ENCODE assay signal across 13 cellular contexts in genomic region chr3:149199474-149199873, GRCh38. TPM values are rescaled to one million over a fixed set of nuclear protein-coding genes. Genes with fewer than 3 reads are reported as not detected.
DNase-seq lines count a peak whose midpoint lies in the region; ATAC-seq, FAIRE-seq and TF ChIP-seq lines count a peak whose summit lies in the region.
"Had no signal": no experiment of that assay in that cellular context is flagged by ENCODE, and none has a peak within 500 bp of the region (broad histone marks: within the 10 kb centered on the region; RNA-seq: fewer than 3 reads in every experiment).

No MANE protein-coding gene starts in this region.

- no peaks in the 10 kb centered on the region for H4K20me1 ChIP-seq in IMR-90 (ENCODE audit: insufficient read depth, low read length)

- H3K4ac ChIP-seq in IMR-90 (ENCODE audit: low read depth, low read length): no peak overlapping the region

- H3K27ac ChIP-seq in A673 (ENCODE audit: low read depth, low read length, poor library complexity, severe bottlenecking) (no peak overlapping the region), IMR-90 (ENCODE audit: insufficient read depth, low read length) (no peak overlapping the region), spleen (no peak overlapping the region), small intestine (ENCODE audit: low read depth in 1 of 2, low read length in 1 of 2) (no peak overlapping the region)

- H2AK9ac ChIP-seq in IMR-90 (replicated peaks; ENCODE audit: low read depth, low read length, poor library complexity): no peak overlapping the region

- no peak overlapping the region; a peak in 1 of 4 replicates for H4K8ac ChIP-seq in IMR-90 (ENCODE audit: low read depth in 2 of 2, low read length in 2 of 2)

- H3K27me3 ChIP-seq in A673 (replicated peaks; ENCODE audit: insufficient read depth, low read depth, low read length, poor library complexity) (no peaks in the 10 kb centered on the region), IMR-90 (ENCODE audit: control insufficient read depth, insufficient read depth, low read length) (no peaks in the 10 kb centered on the region), spleen (replicated peaks in 1 of 7) (no peaks in the 10 kb centered on the region), small intestine (ENCODE audit: control insufficient read depth in 2 of 2, insufficient read depth in 2 of 2, low read length in 2 of 2) (no peaks in the 10 kb centered on the region)

- CTCF ChIA-PET in A673 (lab: Charles Lee) (no interaction called here), IMR-90 (lab: Yijun Ruan, JAX) (no interaction called here)

- TF ChIP-seq CTCF in A673 (conservative IDR thresholded peaks at IDR 0.05; ENCODE audit: low read depth, low read length): no peak
- TF ChIP-seq CTCF in IMR-90 (conservative IDR thresholded peaks at IDR 0.05; ENCODE audit: low read depth, low read length): no peak
- no peak for TF ChIP-seq CTCF in choroid plexus epithelial cell (conservative IDR thresholded peaks at IDR 0.05; ENCODE audit: low read depth, low read length)
- TF ChIP-seq CTCF in spleen (IDR thresholded peaks at IDR 0.05 in 8 of 11, conservative IDR thresholded peaks at IDR 0.05 in 3 of 11): no peak

- no peak overlapping the region for H2BK5ac ChIP-seq in IMR-90 (ENCODE audit: low read depth, low read length, poor library complexity, severe bottlenecking)

- peak; percentile 57; the same call in 1 of the 2 replicates for ATAC-seq in IMR-90 (ENCODE audit: low read depth)
- ATAC-seq in HG02884 (IDR thresholded peaks at IDR 0.05; ENCODE audit: unreplicated experiment): no peak
- ATAC-seq: HCT116 had no signal

- dilution Hi-C loops in IMR-90 (cut with HindIII; ENCODE audit: low sequenced_read_pairs, unreplicated experiment): no loop called here

- H4K5ac ChIP-seq in IMR-90 (ENCODE audit: low read depth, low read length): no peak overlapping the region

- H3K9me1 ChIP-seq in IMR-90 (ENCODE audit: insufficient read depth, low read length): 0 out of 2 replicates have a peak, but pooled peaks cover 2% of the 10 kb centered on the region

- H4K91ac ChIP-seq in IMR-90 (ENCODE audit: insufficient read depth, low read depth, low read length): no peak overlapping the region

- peak overlapping the region; percentile 69; the same call in 2 of the 3 replicates for H2BK15ac ChIP-seq in IMR-90 (ENCODE audit: low read depth, low read length)

- TF ChIP-seq POLR2A in IMR-90 (IDR thresholded peaks at IDR 0.05; ENCODE audit: low read depth, low read length) (no peak), spleen (IDR thresholded peaks at IDR 0.05) (no peak)

- no peak overlapping the region for H2AFZ ChIP-seq in IMR-90 (replicated peaks; ENCODE audit: low read length, poor library complexity)

- H3K36me3 ChIP-seq in A673 (ENCODE audit: insufficient read depth, low read length, poor library complexity, severe bottlenecking) (no peaks in the 10 kb centered on the region), IMR-90 (ENCODE audit: control insufficient read depth, insufficient read depth, low read length) (no peaks in the 10 kb centered on the region), spleen (no peaks in the 10 kb centered on the region), small intestine (ENCODE audit: control insufficient read depth in 2 of 2, insufficient read depth in 2 of 2, low read length in 2 of 2) (no peaks in the 10 kb centered on the region)

- H3K9me3 ChIP-seq in A673 (ENCODE audit: low read depth, low read length, poor library complexity, severe bottlenecking) (no peaks in the 10 kb centered on the region), IMR-90 (ENCODE audit: control insufficient read depth, insufficient read depth, low read length) (no peaks in the 10 kb centered on the region), spleen (no peaks in the 10 kb centered on the region), small intestine (ENCODE audit: control insufficient read depth, low read depth) (no peaks in the 10 kb centered on the region)

- H3K4me3 ChIP-seq in A673 (ENCODE audit: low read depth, low read length, poor library complexity, severe bottlenecking) (no peak overlapping the region), IMR-90 (ENCODE audit: insufficient read depth, low read depth, low read length) (no peak overlapping the region), choroid plexus epithelial cell (ENCODE audit: low read depth, low read length) (no peak overlapping the region), spleen (no peak overlapping the region), small intestine (ENCODE audit: low read depth in 1 of 2, low read length in 2 of 2) (no peak overlapping the region)

- no peak overlapping the region for H3K14ac ChIP-seq in IMR-90 (replicated peaks; ENCODE audit: low read depth, low read length)

- 0 out of 2 replicates have a peak overlapping the region, but pooled peaks have one; percentile 7 for H2AK5ac ChIP-seq in IMR-90 (ENCODE audit: low read depth, low read length)

- intact Hi-C loops in A673 (cut with micrococcal nuclease; ENCODE audit: unreplicated experiment) (no loop called here), IMR-90 (cut with micrococcal nuclease) (no loop called here), spleen (cut with DNase I; ENCODE audit: low total_unique reads) (no loop called here)

- peak overlapping the region; percentile 33; the same call in 1 of the 2 replicates for H2BK120ac ChIP-seq in IMR-90 (ENCODE audit: low read depth, low read length)

- H3K4me1 ChIP-seq in A673 (ENCODE audit: insufficient read depth, low read length, poor library complexity, severe bottlenecking) (peaks cover 9% of the 10 kb centered on the region), IMR-90 (ENCODE audit: control insufficient read depth, insufficient read depth, low read length) (peaks cover 6% of the 10 kb centered on the region), spleen (peaks cover 0 to 27% (median 8%) of the 10 kb centered on the region in 6 donors), small intestine (ENCODE audit: control insufficient read depth in 2 of 2, insufficient read depth in 1 of 2, low read depth in 1 of 2, low read length in 1 of 2) (no peaks in the 10 kb centered on the region)

- BruUV-seq in A673 (replicated peaks; lab: Mats Ljungman, UMichigan) (no TSS peak), IMR-90 (replicated peaks; lab: Mats Ljungman, UMichigan) (no TSS peak)

- H3K23ac ChIP-seq in IMR-90 (ENCODE audit: low read depth, low read length): 0 out of 2 replicates have a peak overlapping the region, but pooled peaks have one; percentile 1

- H2BK20ac ChIP-seq in IMR-90 (ENCODE audit: low read depth, low read length): peak overlapping the region; percentile 58; the same call in 1 of the 2 replicates

- H3K79me1 ChIP-seq in IMR-90 (ENCODE audit: low read depth in 1 of 2, low read length in 2 of 2): no peaks in the 10 kb centered on the region

- TF ChIP-seq RAD21 in IMR-90 (IDR thresholded peaks at IDR 0.05; ENCODE audit: low read length): no peak

- peak overlapping the region; percentile 16; the same call in 1 of the 2 replicates for H3K18ac ChIP-seq in IMR-90 (ENCODE audit: low read depth, low read length)

- DNase-seq in A673 (ENCODE audit: low spot score) (peak; percentile 58), IMR-90 (peak; percentile 68), NCI-H69 (lab: John Stamatoyannopoulos, UW) (peak; percentile 81), choroid plexus epithelial cell (ENCODE audit: low read depth) (peak; percentile 73), spleen (no peak), small intestine (no peak)
- no peak for DNase-seq in stimulated activated CD4-positive, alpha-beta T cell treated with anti-CD3 and anti-CD28 coated beads, Interleukin-2, amount 100 ng/mL, for 24 hours
- DNase-seq: activated CD8-positive, alpha-beta memory T cell treated with anti-CD3 and anti-CD28 coated beads, Interleukin-2, amount 50 U/mL, for 4 hours; anterior cingulate cortex had no signal

- POLR2A ChIA-PET in A673 (lab: Charles Lee; ENCODE audit: low non-redundant PET) (no interaction called here), IMR-90 (lab: Charles Lee; ENCODE audit: unreplicated experiment) (no interaction called here)

- in situ Hi-C loops in IMR-90 (cut with MboI; ENCODE audit: low sequenced_read_pairs): no loop called here

- H3K9ac ChIP-seq in IMR-90 (ENCODE audit: low read depth, low read length): no peak overlapping the region

- H3K4me2 ChIP-seq in IMR-90 (ENCODE audit: low read depth, low read length): no peak overlapping the region; the same call in 1 of the 2 replicates

- H3K56ac ChIP-seq in IMR-90 (ENCODE audit: extremely low read depth, insufficient read depth, low read length): no peak overlapping the region

- WGBS in IMR-90 (ENCODE audit: extremely low coverage in 2 of 2, insufficient read length in 1 of 2), 2 experiments: no CpG with 5 or more reads among the region's 4 CpGs
- WGBS in spleen, 5 donors: 22 to 27% (median 25%) methylated on average over 4 of the region's 4 CpGs
- 30 to 50% (median 42%) methylated on average over 4 of the region's 4 CpGs for WGBS in small intestine, 3 donors

- no peak for FAIRE-seq in small intestine (lab: Jason Lieb, UNC)

TF ChIP-seq in IMR-90, 13 proteins besides CTCF, POLR2A, EP300 and RAD21:
- TF ChIP-seq MAZ (IDR thresholded peaks at IDR 0.05; ENCODE audit: borderline replicate concordance, low read depth, low read length) (no peak), MAFK (IDR thresholded peaks at IDR 0.05; ENCODE audit: low read depth, low read length) (no peak), BHLHE40 (IDR thresholded peaks at IDR 0.05; ENCODE audit: low read depth, low read length) (no peak), RCOR1 (IDR thresholded peaks at IDR 0.05; ENCODE audit: insufficient replicate concordance, low read length) (no peak), CHD1 (IDR thresholded peaks at IDR 0.05; ENCODE audit: low read depth, low read length) (no peak), NFE2L2 (IDR thresholded peaks at IDR 0.05; ENCODE audit: low read depth, low read length) (no peak), FOS (IDR thresholded peaks at IDR 0.05; ENCODE audit: low read depth, low read length) (no peak), CEBPB (IDR thresholded peaks at IDR 0.05; ENCODE audit: low read depth, low read length) (no peak), RFX5 (IDR thresholded peaks at IDR 0.05; ENCODE audit: low read depth, low read length) (no peak)

RNA-seq across cellular contexts. Expression of gene CP, which starts 22.2 kb away (rescaled TPM):
- total RNA-seq in A673 (2021) (not detected in 2 replicates), IMR-90 (2012; rRNA removed) (0.28 TPM in 1 of 2 replicates, not detected in the other), spleen (100 to 1,000 TPM in 4 of 7 donors, 10 to 100 TPM in 3; 42.0 to 121 (median 101) TPM)
- polyA plus RNA-seq in IMR-90 (2012; rRNA removed) (not detected in 2 replicates), spleen (10 to 100 TPM; 16.1 to 40.4 (median 25.2) TPM), small intestine (10 to 100 TPM in 1 of 3 donors, 1 to 10 TPM in 2; 1.8 to 15.6 (median 3.8) TPM)
- not detected in 2 replicates for polyA plus RNA-seq in IMR-90 (2012; cell fraction: cytosol; rRNA removed)
- 0.07 TPM in 1 of 2 replicates, not detected in the other for polyA plus RNA-seq in IMR-90 (2012; cell fraction: nucleus; rRNA removed; ENCODE audit: low replicate concordance)
- total RNA-seq: kidney epithelial cell; T-helper 1 cell treated with Interleukin-12 subunit alpha and Interleukin-12 subunit beta and Interleukin-4 antibody, amounts not matched to agents 30 ng/mL and 1 ng/mL, for 36 hours had no signal

Comparison
In these comparisons a context has a peak if more than half of its experiments do, and no peak if none do; other contexts are left out.
1. DNase-seq: peak in A673 (single experiment), IMR-90 (single experiment), NCI-H69 (single experiment) and choroid plexus epithelial cell (single experiment); none in stimulated activated CD4-positive, alpha-beta T cell treated with anti-CD3 and anti-CD28 coated beads, Interleukin-2, amount 100 ng/mL, for 24 hours (0 of 2), spleen (single experiment) and small intestine (single experiment).
2. RNA of gene CP, which starts 22.2 kb away (total RNA-seq): 42.0 to 121 TPM in spleen; not detected in A673 and 0.28 TPM in IMR-90; every median in the first group is over 10 times any median in the second.